Comparison of ENCODE assay signal across 29 cellular contexts in the genomic region with DNA sequence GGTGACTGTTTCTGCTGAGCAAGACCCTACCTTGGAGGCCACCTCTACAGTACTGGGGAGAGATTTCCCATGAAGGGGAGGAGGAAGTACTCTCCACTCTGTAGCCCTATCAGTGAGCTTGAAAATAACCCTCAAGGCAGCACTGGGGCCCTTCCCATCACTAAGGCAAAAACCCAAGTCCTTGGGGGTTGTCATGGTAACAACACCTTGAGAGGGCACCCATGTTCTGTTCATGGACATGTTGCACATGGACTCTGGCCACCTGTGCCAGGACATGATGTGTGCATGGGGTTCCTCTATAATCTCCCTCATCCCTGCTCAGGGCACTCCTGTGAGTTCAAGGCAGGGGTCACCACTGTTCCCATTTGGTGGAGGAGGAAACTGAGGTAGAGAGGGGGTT. TPM values are rescaled to one million over a fixed set of nuclear protein-coding genes. Genes with fewer than 3 reads are reported as not detected.
"Had no signal": no experiment of that assay in that cellular context is flagged by ENCODE, and none has a peak within 500 bp of the region (broad histone marks: within the 10 kb centered on the region; RNA-seq: fewer than 3 reads in every experiment).

No MANE protein-coding gene starts in this region.

- H3K27ac ChIP-seq: brain microvascular endothelial cell, coronary artery, dorsolateral prefrontal cortex, esophagus muscularis mucosa, foreskin keratinocyte, gastrocnemius medialis had no signal

- DNase-seq: activated CD4-positive, alpha-beta memory T cell treated with anti-CD3 and anti-CD28 coated beads for 36 hours; activated CD4-positive, alpha-beta T cell treated with anti-CD3 and anti-CD28 coated beads for 36 hours; activated CD4-positive, alpha-beta T cell treated with anti-CD3 and anti-CD28 coated beads, Interleukin-2, amount 10 ng/mL, durations not matched to agents 24 days and 14 days; activated CD4-positive, CD25-positive, alpha-beta regulatory T cell; activated CD4-positive, CD25-positive, alpha-beta regulatory T cell treated with anti-CD3 and anti-CD28 coated beads, Interleukin-2, amount 50 U/mL, for 72 hours; activated CD8-positive, alpha-beta T cell treated with anti-CD3 and anti-CD28 coated beads, Interleukin-2, amount 10 ng/mL, durations not matched to agents 7 days and 5 days; activated effector memory CD4-positive, alpha-beta T cell treated with Interleukin-2 at 50 U/mL for 16 hours; activated gamma-delta T cell treated with Interleukin-2 at 50 U/mL for 16 hours; activated naive CD4-positive, alpha-beta T cell treated with anti-CD3 and anti-CD28 coated beads, Interleukin-2, amount 50 U/mL, for 16 hours; activated naive CD4-positive, alpha-beta T cell treated with Interleukin-2 at 50 U/mL for 16 hours; activated T-cell treated with anti-CD3 and anti-CD28 coated beads, Interleukin-2, amount 50 U/mL, for 4 hours; amniotic stem cell; anterior cingulate cortex; brain microvascular endothelial cell; central memory CD4-positive, alpha-beta T cell; dorsolateral prefrontal cortex; effector CD4-positive, alpha-beta T cell; effector memory CD8-positive, alpha-beta T cell; erythroblast; foreskin keratinocyte; gastrocnemius medialis; glutamatergic neuron; T-helper 2 cell had no signal

- ATAC-seq: activated CD4-positive, alpha-beta T cell treated with anti-CD3 and anti-CD28 coated beads for 36 hours; activated CD8-positive, alpha-beta T cell treated with anti-CD3 and anti-CD28 coated beads, Interleukin-2, amount 10 ng/mL, durations not matched to agents 7 days and 5 days; activated T-cell treated with anti-CD3 and anti-CD28 coated beads, Interleukin-2, amount 50 U/mL, for 4 hours; activated T-helper 17 cell treated with anti-CD3 and anti-CD28 coated beads, Interleukin-2, amount 50 U/mL, for 72 hours; effector memory CD8-positive, alpha-beta T cell; foreskin keratinocyte; gastrocnemius medialis had no signal

- H3K36me3 ChIP-seq: brain microvascular endothelial cell, esophagus muscularis mucosa, gastrocnemius medialis had no signal

- H3K4me1 ChIP-seq: foreskin keratinocyte, gastrocnemius medialis had no signal

- H3K4me3 ChIP-seq: coronary artery, dorsolateral prefrontal cortex, esophagus muscularis mucosa, gastrocnemius medialis had no signal

- H3K9me3 ChIP-seq: esophagus muscularis mucosa, gastrocnemius medialis had no signal

- H3K27me3 ChIP-seq: brain microvascular endothelial cell, dorsolateral prefrontal cortex, esophagus muscularis mucosa, foreskin keratinocyte, gastrocnemius medialis had no signal

- FAIRE-seq: astrocyte had no signal

RNA-seq across cellular contexts. Expression of gene CAMP, which starts 24.2 kb away (rescaled TPM):
- total RNA-seq: activated CD4-positive, alpha-beta memory T cell treated with anti-CD3 and anti-CD28 coated beads for 36 hours; activated CD4-positive, alpha-beta T cell treated with anti-CD3 and anti-CD28 coated beads for 36 hours; activated CD4-positive, alpha-beta T cell treated with anti-CD3 and anti-CD28 coated beads, Interleukin-2, amount 10 ng/mL, durations not matched to agents 24 days and 14 days; activated CD8-positive, alpha-beta T cell treated with anti-CD3 and anti-CD28 coated beads, Interleukin-2, amount 10 ng/mL, durations not matched to agents 7 days and 5 days; activated T-cell treated with anti-CD3 and anti-CD28 coated beads, Interleukin-2, amount 50 U/mL, for 4 hours; activated T-helper 17 cell treated with anti-CD3 and anti-CD28 coated beads, Interleukin-2, amount 50 U/mL, for 72 hours; astrocyte; cerebellum; foreskin keratinocyte; gastrocnemius medialis; T-helper 1 cell treated with Interleukin-12 subunit alpha and Interleukin-12 subunit beta and Interleukin-4 antibody, amounts not matched to agents 30 ng/mL and 1 ng/mL, for 36 hours had no signal
